ENCODE assay signal across 8 cellular contexts in the genomic region with DNA sequence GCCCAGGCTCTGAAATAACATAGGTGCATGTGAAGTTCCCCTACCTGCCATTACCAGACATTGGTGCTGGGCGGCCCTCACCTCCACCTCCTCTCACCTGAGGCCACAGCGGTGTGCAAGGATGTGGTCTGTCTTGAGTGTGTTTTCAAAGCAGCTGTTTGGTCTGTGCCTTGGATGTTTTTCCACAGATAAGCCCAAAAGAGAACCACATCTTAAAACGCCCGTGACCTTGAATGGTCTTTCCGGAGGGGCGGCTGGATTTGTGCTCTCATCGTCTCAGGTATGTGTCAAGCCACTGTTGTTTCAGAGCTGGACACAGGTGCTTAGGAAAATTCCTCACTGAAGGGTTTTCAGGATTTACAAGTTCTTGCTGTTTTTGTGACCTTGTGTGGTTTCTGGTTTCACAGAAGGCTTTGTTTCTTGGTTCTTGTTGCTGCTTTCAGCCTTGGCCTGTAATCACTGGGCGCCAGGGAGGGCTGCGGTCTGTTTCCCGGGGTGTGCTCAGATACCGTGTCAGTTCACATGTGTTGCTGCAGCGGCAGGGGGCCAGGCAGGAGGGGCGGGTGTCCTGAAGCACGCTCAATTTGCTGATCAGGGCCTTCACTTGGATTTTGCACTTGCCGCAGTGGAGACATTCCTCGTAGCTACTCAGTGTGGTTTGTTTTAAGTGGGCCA.
DNase-seq lines count a peak whose midpoint lies in the region; ATAC-seq lines count a peak whose summit lies in the region.

No MANE protein-coding gene starts in this region.

- 28 to 31% methylated on average over 16 of the region's 16 CpGs for WGBS in aorta, 2 donors

- peak; percentile 54 for DNase-seq in activated naive CD4-positive, alpha-beta T cell treated with anti-CD3 and anti-CD28 coated beads, Interleukin-2, amount 10 ng/mL, durations not matched to agents 7 days and 5 days
- no peak for DNase-seq in activated naive CD4-positive, alpha-beta T cell treated with Interleukin-2 at 50 U/mL for 16 hours
- no peak for DNase-seq in activated T-helper 1 cell treated with anti-CD3 and anti-CD28 coated beads, Interleukin-12 subunit alpha, Interleukin-12 subunit beta, Interleukin-2, Interleukin-4 antibody, amounts not matched to agents 30 ng/mL and 10 ng/mL and 1 ng/mL, durations not matched to agents 14 hours and 24 hours and 36 hours (ENCODE audit: low spot score)
- DNase-seq in kidney tubule cell (ENCODE audit: low spot score) (peak; percentile 95), aorta (peak in 1 of 2 donors; percentile 57), GM19240 (ENCODE audit: insufficient read length, low spot score) (no peak), KG1 (lab: John Stamatoyannopoulos, UW) (no peak)

- no peak overlapping the region for H3K4me3 ChIP-seq in aorta (ENCODE audit: low read length in 2 of 2)

- intact Hi-C loops in activated T-helper 1 cell treated with anti-CD3 and anti-CD28 coated beads, Interleukin-12 subunit alpha, Interleukin-12 subunit beta, Interleukin-2, Interleukin-4 antibody, amounts not matched to agents 30 ng/mL and 10 ng/mL and 1 ng/mL, durations not matched to agents 14 hours and 24 hours and 36 hours (cut with micrococcal nuclease), result loop anchor here (5.0 kb wide), 1 partner anchor 436 kb away; no protein-coding TSS in a partner anchor
- intact Hi-C loops in aorta (cut with DNase I), result loop anchor here (5.0 to 10.0 kb wide), 3 partner anchors 119 to 278 kb away; no protein-coding TSS in a partner anchor

- H3K27me3 Mint-ChIP-seq in activated naive CD4-positive, alpha-beta T cell treated with anti-CD3 and anti-CD28 coated beads, Interleukin-2, amount 10 ng/mL, durations not matched to agents 7 days and 5 days, result peaks cover 5% of the 10 kb centered on the region
- H3K27me3 Mint-ChIP-seq in activated T-helper 1 cell treated with anti-CD3 and anti-CD28 coated beads, Interleukin-12 subunit alpha, Interleukin-12 subunit beta, Interleukin-2, Interleukin-4 antibody, amounts not matched to agents 30 ng/mL and 10 ng/mL and 1 ng/mL, durations not matched to agents 14 hours and 24 hours and 36 hours (ENCODE audit: insufficient read depth), result peaks cover 5% of the 10 kb centered on the region

- no peaks in the 10 kb centered on the region for H3K36me3 ChIP-seq in aorta (ENCODE audit: control insufficient read depth in 1 of 2, insufficient read depth in 2 of 2, low read length in 1 of 2)

- peak overlapping the region; percentile 5 for H3K27ac Mint-ChIP-seq in activated naive CD4-positive, alpha-beta T cell treated with anti-CD3 and anti-CD28 coated beads, Interleukin-2, amount 10 ng/mL, durations not matched to agents 7 days and 5 days
- H3K27ac Mint-ChIP-seq in activated T-helper 1 cell treated with anti-CD3 and anti-CD28 coated beads, Interleukin-12 subunit alpha, Interleukin-12 subunit beta, Interleukin-2, Interleukin-4 antibody, amounts not matched to agents 30 ng/mL and 10 ng/mL and 1 ng/mL, durations not matched to agents 14 hours and 24 hours and 36 hours, result no peak overlapping the region

- H3K4me1 Mint-ChIP-seq in activated naive CD4-positive, alpha-beta T cell treated with anti-CD3 and anti-CD28 coated beads, Interleukin-2, amount 10 ng/mL, durations not matched to agents 7 days and 5 days, result peaks cover 26% of the 10 kb centered on the region
- H3K4me1 Mint-ChIP-seq in activated T-helper 1 cell treated with anti-CD3 and anti-CD28 coated beads, Interleukin-12 subunit alpha, Interleukin-12 subunit beta, Interleukin-2, Interleukin-4 antibody, amounts not matched to agents 30 ng/mL and 10 ng/mL and 1 ng/mL, durations not matched to agents 14 hours and 24 hours and 36 hours (ENCODE audit: low read depth), result peaks cover 30% of the 10 kb centered on the region

- CTCF ChIA-PET in activated naive CD4-positive, alpha-beta T cell treated with anti-CD3 and anti-CD28 coated beads, Interleukin-2, amount 10 ng/mL, durations not matched to agents 7 days and 5 days (lab: Charles Lee), result interaction anchor here (0.9 to 5.4 kb wide), 4 partner anchors 105 to 299 kb away, joined by 3 to 40 read pairs (median 12); no protein-coding TSS in a partner anchor

- no peaks in the 10 kb centered on the region for H3K9me3 ChIP-seq in aorta (ENCODE audit: control insufficient read depth, low read length)

- no peaks in the 10 kb centered on the region for H3K9me3 Mint-ChIP-seq in activated naive CD4-positive, alpha-beta T cell treated with anti-CD3 and anti-CD28 coated beads, Interleukin-2, amount 10 ng/mL, durations not matched to agents 7 days and 5 days
- H3K9me3 Mint-ChIP-seq in activated T-helper 1 cell treated with anti-CD3 and anti-CD28 coated beads, Interleukin-12 subunit alpha, Interleukin-12 subunit beta, Interleukin-2, Interleukin-4 antibody, amounts not matched to agents 30 ng/mL and 10 ng/mL and 1 ng/mL, durations not matched to agents 14 hours and 24 hours and 36 hours, result no peaks in the 10 kb centered on the region

- H3K4me3 Mint-ChIP-seq in activated naive CD4-positive, alpha-beta T cell treated with anti-CD3 and anti-CD28 coated beads, Interleukin-2, amount 10 ng/mL, durations not matched to agents 7 days and 5 days, result peak overlapping the region; percentile 27
- peak overlapping the region; percentile 34 for H3K4me3 Mint-ChIP-seq in activated T-helper 1 cell treated with anti-CD3 and anti-CD28 coated beads, Interleukin-12 subunit alpha, Interleukin-12 subunit beta, Interleukin-2, Interleukin-4 antibody, amounts not matched to agents 30 ng/mL and 10 ng/mL and 1 ng/mL, durations not matched to agents 14 hours and 24 hours and 36 hours

- H3K27me3 ChIP-seq in aorta (ENCODE audit: control insufficient read depth in 1 of 2, insufficient read depth in 2 of 2, low read length in 1 of 2), result no peaks in the 10 kb centered on the region

- peaks cover 0 to 5% of the 10 kb centered on the region in 2 donors for H3K4me1 ChIP-seq in aorta (ENCODE audit: control insufficient read depth in 1 of 2, insufficient read depth in 2 of 2, low read length in 2 of 2)

- peak; percentile 80 for ATAC-seq in HG03432 (IDR thresholded peaks at IDR 0.05; ENCODE audit: unreplicated experiment)
- ATAC-seq in aorta (ENCODE audit: low FRiP score), result peak; percentile 27

- H3K36me3 Mint-ChIP-seq in activated naive CD4-positive, alpha-beta T cell treated with anti-CD3 and anti-CD28 coated beads, Interleukin-2, amount 10 ng/mL, durations not matched to agents 7 days and 5 days, result no peaks in the 10 kb centered on the region
- no peaks in the 10 kb centered on the region for H3K36me3 Mint-ChIP-seq in activated T-helper 1 cell treated with anti-CD3 and anti-CD28 coated beads, Interleukin-12 subunit alpha, Interleukin-12 subunit beta, Interleukin-2, Interleukin-4 antibody, amounts not matched to agents 30 ng/mL and 10 ng/mL and 1 ng/mL, durations not matched to agents 14 hours and 24 hours and 36 hours (ENCODE audit: low read depth)

- peak overlapping the region in 1 of 2 donors; percentile 39 for H3K27ac ChIP-seq in aorta (ENCODE audit: low read depth in 1 of 2, low read length in 2 of 2)

Comparison
In these comparisons a context has a peak if more than half of its experiments do, and no peak if none do; other contexts are left out.
1. DNase-seq: peak in activated naive CD4-positive, alpha-beta T cell treated with anti-CD3 and anti-CD28 coated beads, Interleukin-2, amount 10 ng/mL, durations not matched to agents 7 days and 5 days (single experiment) and kidney tubule cell (single experiment); none in activated naive CD4-positive, alpha-beta T cell treated with Interleukin-2 at 50 U/mL for 16 hours (single experiment), activated T-helper 1 cell treated with anti-CD3 and anti-CD28 coated beads, Interleukin-12 subunit alpha, Interleukin-12 subunit beta, Interleukin-2, Interleukin-4 antibody, amounts not matched to agents 30 ng/mL and 10 ng/mL and 1 ng/mL, durations not matched to agents 14 hours and 24 hours and 36 hours (single experiment), GM19240 (single experiment) and KG1 (single experiment).